22 cellular contexts compared by ENCODE assay signal in genomic region chr4:7029212-7029611, GRCh38.
"Had no signal": no experiment of that assay in that cellular context is flagged by ENCODE, and none has a peak within 500 bp of the region (broad histone marks: within the 10 kb centered on the region; RNA-seq: fewer than 3 reads in every experiment).

No MANE protein-coding gene starts in this region.

- H3K4me3 Mint-ChIP-seq: activated CD8-positive, alpha-beta T cell treated with anti-CD3 and anti-CD28 coated beads for 36 hours; activated naive CD8-positive, alpha-beta T cell treated with anti-CD3 and anti-CD28 coated beads, Interleukin-2, amount 10 ng/mL, durations not matched to agents 7 days and 5 days; activated T-cell treated with anti-CD3 and anti-CD28 coated beads, Interleukin-2, amount 50 U/mL, for 24 hours; endodermal cell had no signal

- ATAC-seq: activated CD8-positive, alpha-beta T cell treated with anti-CD3 and anti-CD28 coated beads for 36 hours; body of pancreas; left lung; right cardiac atrium had no signal

- FAIRE-seq: colon, keratinocyte had no signal

- H3K27me3 Mint-ChIP-seq: activated CD8-positive, alpha-beta T cell treated with anti-CD3 and anti-CD28 coated beads for 36 hours; activated T-cell treated with anti-CD3 and anti-CD28 coated beads, Interleukin-2, amount 50 U/mL, for 24 hours had no signal

- H3K9me3 ChIP-seq: body of pancreas, left lung, prostate gland, thyroid gland had no signal

- H3K4me3 ChIP-seq: body of pancreas, dorsolateral prefrontal cortex, left lung, prostate gland, skin epidermis, thyroid gland had no signal

- H3K27ac Mint-ChIP-seq: activated CD8-positive, alpha-beta T cell treated with anti-CD3 and anti-CD28 coated beads for 36 hours; activated naive CD8-positive, alpha-beta T cell treated with anti-CD3 and anti-CD28 coated beads, Interleukin-2, amount 10 ng/mL, durations not matched to agents 7 days and 5 days; endodermal cell had no signal

- H3K4me1 ChIP-seq: prostate gland, thyroid gland had no signal

- H3K27ac ChIP-seq: body of pancreas, epithelial cell of prostate, left lung, prostate gland, thyroid gland had no signal

- H3K9me3 Mint-ChIP-seq: activated CD8-positive, alpha-beta T cell treated with anti-CD3 and anti-CD28 coated beads for 36 hours; activated naive CD8-positive, alpha-beta T cell treated with anti-CD3 and anti-CD28 coated beads, Interleukin-2, amount 10 ng/mL, durations not matched to agents 7 days and 5 days; activated T-cell treated with anti-CD3 and anti-CD28 coated beads, Interleukin-2, amount 50 U/mL, for 24 hours; endodermal cell had no signal

- H3K4me1 Mint-ChIP-seq: endodermal cell had no signal

- DNase-seq: activated CD4-positive, alpha-beta T cell treated with anti-CD3 and anti-CD28 coated beads for 48 hours; activated CD4-positive, CD25-positive, alpha-beta regulatory T cell; activated CD8-positive, alpha-beta T cell treated with anti-CD3 and anti-CD28 coated beads for 36 hours; activated effector memory CD4-positive, alpha-beta T cell treated with Interleukin-2 at 50 U/mL for 16 hours; activated naive CD8-positive, alpha-beta T cell treated with anti-CD3 and anti-CD28 coated beads, Interleukin-2, amount 10 ng/mL, durations not matched to agents 7 days and 5 days; activated T-cell treated with anti-CD3 and anti-CD28 coated beads, Interleukin-2, amount 50 U/mL, for 24 hours; body of pancreas; endodermal cell; foreskin fibroblast; left lung; right cardiac atrium; stimulated activated CD4-positive, alpha-beta T cell treated with anti-CD3 and anti-CD28 coated beads, Interleukin-4, amount 100 ng/mL, for 4 hours; stimulated activated naive CD4-positive, alpha-beta T cell; T-helper 1 cell; T1000; thyroid gland had no signal
